Comparison of ENCODE assay signal across 16 cellular contexts in the genomic region with DNA sequence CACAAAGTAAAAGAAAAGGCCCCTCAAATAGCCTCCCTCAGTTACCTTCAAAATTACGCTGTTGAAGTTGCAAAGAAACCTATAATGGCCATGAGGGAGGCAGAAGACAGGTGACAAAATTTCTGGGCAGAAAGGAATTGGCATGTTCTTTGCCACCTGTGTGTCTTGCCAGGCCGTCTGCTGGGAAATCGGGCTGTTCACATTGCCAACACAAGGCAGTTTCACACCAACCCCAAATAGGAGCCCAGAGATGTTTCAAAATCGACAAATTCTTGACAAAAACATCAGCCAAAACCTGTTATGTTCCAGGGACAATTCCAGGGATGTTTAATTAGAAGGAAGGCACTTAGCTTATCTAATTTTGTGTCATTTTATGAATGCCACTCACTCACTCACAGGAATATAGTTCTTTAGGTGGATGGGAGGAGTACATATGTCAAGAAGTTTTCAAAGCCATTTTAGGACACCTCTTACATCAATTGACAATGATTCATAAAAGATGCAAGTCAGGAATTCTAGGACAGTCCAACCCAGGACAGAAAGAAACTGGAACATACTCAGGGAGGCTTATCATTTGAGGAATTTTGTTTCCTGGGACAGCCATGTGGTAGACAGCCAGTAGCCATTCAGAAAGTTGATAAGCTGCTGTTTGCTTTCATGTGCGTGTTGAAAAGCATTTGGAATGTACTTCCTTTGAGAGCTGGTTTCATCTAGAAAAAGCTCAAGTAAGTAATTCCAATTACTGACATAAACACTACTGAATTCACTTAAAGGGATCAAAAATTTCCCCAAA.
DNase-seq lines count a peak whose midpoint lies in the region; FAIRE-seq and TF ChIP-seq lines count a peak whose summit lies in the region.
"Had no signal": no experiment of that assay in that cellular context is flagged by ENCODE, and none has a peak within 500 bp of the region (broad histone marks: within the 10 kb centered on the region; RNA-seq: fewer than 3 reads in every experiment).

No MANE protein-coding gene starts in this region.

- DNase-seq in LHCN-M2 (ENCODE audit: low read depth) (peak; percentile 53), foreskin fibroblast (peak; percentile 46 to 59), mesothelial cell of epicardium (ENCODE audit: low spot score in 2 of 2, unreplicated experiment in 2 of 2) (no peak), type B pancreatic cell (ENCODE audit: extremely low spot score, unreplicated experiment) (no peak), small intestine (no peak), NK-92 (lab: John Stamatoyannopoulos, UW; ENCODE audit: unreplicated experiment) (no peak)
- no peak for DNase-seq in activated CD4-positive, alpha-beta T cell treated with anti-CD3 and anti-CD28 coated beads, Interleukin-2, amount 50 U/mL, for 4 hours
- DNase-seq in central memory CD4-positive, alpha-beta T cell: no peak
- DNase-seq: activated CD4-positive, alpha-beta T cell treated with anti-CD3 and anti-CD28 coated beads, Interleukin-2, amount 10 ng/mL, durations not matched to agents 24 days and 14 days; activated T-cell treated with anti-CD3 and anti-CD28 coated beads, Interleukin-2, amount 50 U/mL, for 72 hours; amygdala; NCI-H187 treated with DMSO at 0.1 percent for 48 hours; NCI-H69; occipital lobe had no signal

- H3K9me3 Mint-ChIP-seq in mesothelial cell of epicardium (peaks cover 17% of the 10 kb centered on the region), type B pancreatic cell (no peaks in the 10 kb centered on the region)

- H3K27me3 Mint-ChIP-seq in mesothelial cell of epicardium (ENCODE audit: low read depth): no peaks in the 10 kb centered on the region
- H3K27me3 Mint-ChIP-seq in type B pancreatic cell: no peaks in the 10 kb centered on the region
- H3K27me3 Mint-ChIP-seq: activated CD4-positive, alpha-beta T cell treated with anti-CD3 and anti-CD28 coated beads, Interleukin-2, amount 10 ng/mL, durations not matched to agents 24 days and 14 days had no signal

- H3K36me3 ChIP-seq in small intestine (ENCODE audit: control insufficient read depth in 2 of 2, insufficient read depth in 2 of 2, low read length in 2 of 2): no peaks in the 10 kb centered on the region

- no peaks in the 10 kb centered on the region for H3K27me3 ChIP-seq in small intestine (ENCODE audit: control insufficient read depth in 2 of 2, insufficient read depth in 2 of 2, low read length in 2 of 2)

- H3K36me3 Mint-ChIP-seq in mesothelial cell of epicardium (peaks cover 20% of the 10 kb centered on the region), type B pancreatic cell (peaks cover 9% of the 10 kb centered on the region)

- H3K4me3 ChIP-seq in foreskin fibroblast (ENCODE audit: low read depth in 1 of 2, low read length in 2 of 2) (no peak overlapping the region), small intestine (ENCODE audit: low read depth in 1 of 2, low read length in 2 of 2) (no peak overlapping the region)

- TF ChIP-seq CTCF in foreskin fibroblast (IDR thresholded peaks at IDR 0.05; ENCODE audit: low read depth, low read length): no peak
- TF ChIP-seq CTCF in mesothelial cell of epicardium (IDR thresholded peaks at IDR 0.05; ENCODE audit: unreplicated experiment): no peak
- TF ChIP-seq CTCF in type B pancreatic cell (conservative IDR thresholded peaks at IDR 0.05): no peak

- WGBS in small intestine, 3 donors: 91 to 95% (median 92%) methylated on average over 5 of the region's 5 CpGs

- no peak overlapping the region for H3K27ac ChIP-seq in small intestine (ENCODE audit: low read depth in 1 of 2, low read length in 1 of 2)
- H3K27ac ChIP-seq: C4-2B had no signal

- no peak for FAIRE-seq in small intestine (lab: Jason Lieb, UNC)
- FAIRE-seq: frontal cortex had no signal

- peaks cover 17% of the 10 kb centered on the region for H3K4me1 Mint-ChIP-seq in mesothelial cell of epicardium
- H3K4me1 Mint-ChIP-seq in type B pancreatic cell (ENCODE audit: unreplicated experiment): peaks cover 5% of the 10 kb centered on the region
- H3K4me1 Mint-ChIP-seq: activated CD4-positive, alpha-beta T cell treated with anti-CD3 and anti-CD28 coated beads, Interleukin-2, amount 10 ng/mL, durations not matched to agents 24 days and 14 days had no signal

- H3K27ac Mint-ChIP-seq in mesothelial cell of epicardium: peak overlapping the region; percentile 89
- peak overlapping the region; percentile 14 for H3K27ac Mint-ChIP-seq in type B pancreatic cell
- H3K27ac Mint-ChIP-seq: activated CD4-positive, alpha-beta T cell treated with anti-CD3 and anti-CD28 coated beads, Interleukin-2, amount 10 ng/mL, durations not matched to agents 24 days and 14 days; activated T-cell treated with anti-CD3 and anti-CD28 coated beads, Interleukin-2, amount 50 U/mL, for 72 hours had no signal

- no peaks in the 10 kb centered on the region for H3K4me1 ChIP-seq in small intestine (ENCODE audit: control insufficient read depth in 2 of 2, insufficient read depth in 1 of 2, low read depth in 1 of 2, low read length in 1 of 2)

- H3K4me3 Mint-ChIP-seq in mesothelial cell of epicardium (no peak overlapping the region), type B pancreatic cell (no peak overlapping the region)
- H3K4me3 Mint-ChIP-seq: activated CD4-positive, alpha-beta T cell treated with anti-CD3 and anti-CD28 coated beads, Interleukin-2, amount 10 ng/mL, durations not matched to agents 24 days and 14 days; activated T-cell treated with anti-CD3 and anti-CD28 coated beads, Interleukin-2, amount 50 U/mL, for 72 hours had no signal

- H3K9me3 ChIP-seq in small intestine (ENCODE audit: control insufficient read depth, low read depth): no peaks in the 10 kb centered on the region

Comparison
In these comparisons a context has a peak if more than half of its experiments do, and no peak if none do; other contexts are left out.
1. DNase-seq: peak in LHCN-M2 (single experiment) and foreskin fibroblast (2 of 2); none in mesothelial cell of epicardium (0 of 2), type B pancreatic cell (single experiment), small intestine (single experiment), NK-92 (single experiment), activated CD4-positive, alpha-beta T cell treated with anti-CD3 and anti-CD28 coated beads, Interleukin-2, amount 50 U/mL, for 4 hours (0 of 2) and central memory CD4-positive, alpha-beta T cell (single experiment).